7 cellular contexts compared by ENCODE assay signal in the genomic region with DNA sequence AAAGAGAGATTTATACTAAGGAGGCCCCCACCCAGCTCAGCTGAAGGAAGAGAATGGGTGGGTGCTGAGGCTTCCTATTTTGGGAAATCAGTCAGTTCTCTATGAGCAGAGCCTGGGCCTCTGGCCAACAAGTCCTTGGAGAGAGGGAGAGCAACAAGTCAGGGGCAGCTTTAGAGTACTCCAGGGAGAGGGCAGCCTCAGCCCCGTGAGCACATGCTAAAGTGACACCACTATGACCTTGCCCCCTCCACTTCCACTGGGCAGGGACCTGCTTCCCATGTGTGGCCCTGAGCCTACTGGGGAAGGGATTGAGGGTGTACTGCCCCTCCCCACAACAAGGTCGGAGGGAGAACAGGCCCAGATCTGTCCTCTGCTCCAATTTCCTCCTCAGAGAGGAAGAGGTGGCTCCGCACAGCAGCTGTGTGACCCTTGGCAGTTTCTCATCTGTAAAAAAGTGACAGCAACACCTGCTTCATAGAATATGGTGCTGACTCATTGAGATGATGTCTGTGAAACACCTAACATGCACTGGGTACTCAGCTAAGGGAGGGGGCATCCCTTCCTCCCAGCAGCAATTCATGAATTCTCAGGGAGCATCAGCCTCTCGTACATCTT.
DNase-seq lines count a peak whose midpoint lies in the region; ATAC-seq and TF ChIP-seq lines count a peak whose summit lies in the region.

No MANE protein-coding gene starts in this region.

- DNase-seq in activated B cell treated with CpG ODN at 0.5 μM for 24 hours: no peak
- peak; percentile 70 for DNase-seq in pons (ENCODE audit: low spot score)
- no peak for DNase-seq in mammary epithelial cell
- no peak for DNase-seq in breast epithelium (ENCODE audit: low spot score in 2 of 2)

- H3K27me3 Mint-ChIP-seq in activated B cell treated with CpG ODN at 0.5 μM for 24 hours: no peaks in the 10 kb centered on the region

- POLR2A ChIA-PET in activated B cell treated with CpG ODN at 0.5 μM for 24 hours (lab: Charles Lee): no interaction called here

- dilution Hi-C loops in mammary epithelial cell (cut with HindIII; ENCODE audit: low sequenced_read_pairs): loop anchor here (25.0 kb wide), 1 partner anchor 447 kb away; a partner anchor contains a TSS

- CTCF ChIA-PET in activated B cell treated with CpG ODN at 0.5 μM for 24 hours (lab: Charles Lee) (interaction anchor here (0.9 to 3.4 kb wide), 3 partner anchors 9 to 26 kb away, joined by 3 to 13 read pairs (median 3); no protein-coding TSS in a partner anchor), mammary epithelial cell (lab: Charles Lee; ENCODE audit: low non-redundant PET) (no interaction called here)

- no peak for TF ChIP-seq POLR2A in breast epithelium (IDR thresholded peaks at IDR 0.05)

- ATAC-seq in GM19025 (IDR thresholded peaks at IDR 0.05; ENCODE audit: low read depth, unreplicated experiment) (peak; percentile 72), HG03066 (IDR thresholded peaks at IDR 0.05; ENCODE audit: low read depth, unreplicated experiment) (peak; percentile 59), activated B cell treated with CpG ODN at 0.5 μM for 24 hours (ENCODE audit: low read depth) (peak; percentile 60), GM19328 (IDR thresholded peaks at IDR 0.05; ENCODE audit: unreplicated experiment) (no peak)

- no peak overlapping the region for H3K9ac ChIP-seq in mammary epithelial cell (ENCODE audit: insufficient read depth, low read length)

- no peaks in the 10 kb centered on the region for H3K79me2 ChIP-seq in mammary epithelial cell (ENCODE audit: insufficient read depth, low read length)

- TF ChIP-seq CTCF in activated B cell treated with CpG ODN at 0.5 μM for 24 hours (IDR thresholded peaks at IDR 0.05) (no peak), mammary epithelial cell (conservative IDR thresholded peaks at IDR 0.05 in 1 of 2, IDR thresholded peaks at IDR 0.05 in 1 of 2; ENCODE audit: extremely low read depth in 1 of 2, insufficient read depth in 1 of 2, low read depth in 1 of 2, low read length in 2 of 2) (no peak), breast epithelium (IDR thresholded peaks at IDR 0.05) (no peak)

- no peaks in the 10 kb centered on the region for H3K9me3 Mint-ChIP-seq in activated B cell treated with CpG ODN at 0.5 μM for 24 hours

- H3K27me3 ChIP-seq in mammary epithelial cell (ENCODE audit: insufficient read depth, low read length) (no peaks in the 10 kb centered on the region), breast epithelium (no peaks in the 10 kb centered on the region)

- no peaks in the 10 kb centered on the region for H4K20me1 ChIP-seq in mammary epithelial cell (ENCODE audit: insufficient read depth, low read length)

- H3K4me3 ChIP-seq in mammary epithelial cell (replicated peaks in 1 of 3; ENCODE audit: insufficient read depth in 1 of 3, low read depth in 2 of 3, low read length in 3 of 3) (no peak overlapping the region), breast epithelium (no peak overlapping the region)

- no peak overlapping the region for H3K4me2 ChIP-seq in mammary epithelial cell (ENCODE audit: insufficient read depth, low read depth, low read length)

- 67% methylated on average over 2 of the region's 4 CpGs for whole genome bisulfite sequencing in mammary epithelial cell (ENCODE audit: low coverage, missing lambda C conversion rate)

- no peaks in the 10 kb centered on the region for H3K36me3 ChIP-seq in mammary epithelial cell (ENCODE audit: insufficient read depth, low read length)
- no peaks in the 10 kb centered on the region for H3K36me3 ChIP-seq in breast epithelium

- BruUV-seq in mammary epithelial cell (replicated peaks; lab: Mats Ljungman, UMichigan): no TSS peak

- no peak overlapping the region for H3K27ac Mint-ChIP-seq in activated B cell treated with CpG ODN at 0.5 μM for 24 hours

- H3K4me3 Mint-ChIP-seq in activated B cell treated with CpG ODN at 0.5 μM for 24 hours: no peak overlapping the region

- H3K4me1 ChIP-seq in mammary epithelial cell (ENCODE audit: insufficient read depth, low read length) (peaks cover 14% of the 10 kb centered on the region), breast epithelium (peaks cover 5 to 10% of the 10 kb centered on the region in 2 donors)

- in situ Hi-C loops in mammary epithelial cell (cut with MboI; ENCODE audit: low sequenced_read_pairs in 2 of 2): loop anchor here in 1 of 2 donors (10.0 kb wide), 1 partner anchor 114 kb away; no protein-coding TSS in a partner anchor

- intact Hi-C loops in activated B cell treated with CpG ODN at 0.5 μM for 24 hours (cut with micrococcal nuclease): no loop called here
- intact Hi-C loops in mammary epithelial cell (cut with micrococcal nuclease): no loop called here
- intact Hi-C loops in breast epithelium (cut with DNase I; ENCODE audit: low total_unique reads): no loop called here

- peaks cover 28% of the 10 kb centered on the region for H3K4me1 Mint-ChIP-seq in activated B cell treated with CpG ODN at 0.5 μM for 24 hours

- no peak overlapping the region for H2AFZ ChIP-seq in mammary epithelial cell (ENCODE audit: low read depth, low read length)

- H3K27ac ChIP-seq in mammary epithelial cell (ENCODE audit: insufficient read depth, low read depth, low read length): no peak overlapping the region
- peak overlapping the region in 1 of 2 donors; percentile 33 for H3K27ac ChIP-seq in breast epithelium

- no peaks in the 10 kb centered on the region for H3K36me3 Mint-ChIP-seq in activated B cell treated with CpG ODN at 0.5 μM for 24 hours (ENCODE audit: low read depth)

- H3K9me3 ChIP-seq in mammary epithelial cell (replicated peaks; ENCODE audit: insufficient read depth, low read length) (no peaks in the 10 kb centered on the region), breast epithelium (no peaks in the 10 kb centered on the region)
